ENCODE assay signal across 8 cellular contexts in genomic region chr10:96089670-96090462, GRCh38. TPM values are rescaled to one million over a fixed set of nuclear protein-coding genes. Genes with fewer than 3 reads are reported as not detected.
A peak's percentile ranks its signal among the peaks of the same experiment; 100 is the strongest.
DNase-seq lines count a peak whose midpoint lies in the region; ATAC-seq and TF ChIP-seq lines count a peak whose summit lies in the region.

No MANE protein-coding gene starts in this region.

- ATAC-seq in GM21723 (IDR thresholded peaks at IDR 0.05; ENCODE audit: unreplicated experiment): peak; percentile 89
- ATAC-seq in activated T-cell treated with anti-CD3 and anti-CD28 coated beads, Interleukin-2, amount 50 U/mL, for 4 hours: peak; percentile 91 to 92

- TF ChIP-seq CTCF in KMS-11 (conservative IDR thresholded peaks at IDR 0.05; ENCODE audit: low read depth, low read length) (0 out of 2 replicates have a peak, but pooled peaks have one; percentile 6), esophagus squamous epithelium (IDR thresholded peaks at IDR 0.05) (no peak), neutrophil (IDR thresholded peaks at IDR 0.05) (peak; percentile 20)

- H3K36me3 ChIP-seq in KMS-11 (ENCODE audit: insufficient read depth) (no peaks in the 10 kb centered on the region), esophagus squamous epithelium (no peaks in the 10 kb centered on the region), neutrophil (no peaks in the 10 kb centered on the region)

- intact Hi-C loops in esophagus squamous epithelium (cut with DNase I): loop anchor here (5.0 kb wide), 1 partner anchor 37 kb away; no protein-coding TSS in a partner anchor

- no peak overlapping the region for H3K4me3 ChIP-seq in KMS-11 (IDR thresholded peaks at IDR 0.05; ENCODE audit: insufficient read depth, low read depth, low read length)
- H3K4me3 ChIP-seq in esophagus squamous epithelium: peak overlapping the region; percentile 53 to 85 (median 73)
- peak overlapping the region; percentile 89 to 92 for H3K4me3 ChIP-seq in neutrophil (ENCODE audit: low read depth in 1 of 2, low read length in 1 of 2)

- peak overlapping the region; percentile 94 for H3K4me3 Mint-ChIP-seq in activated T-cell treated with anti-CD3 and anti-CD28 coated beads, Interleukin-2, amount 50 U/mL, for 4 hours

- peak; percentile 84 for DNase-seq in DMS79 (lab: John Stamatoyannopoulos, UW)
- peak; percentile 90 for DNase-seq in activated T-cell treated with anti-CD3 and anti-CD28 coated beads, Interleukin-2, amount 50 U/mL, for 4 hours
- peak; percentile 85 for DNase-seq in esophagus squamous epithelium (lab: John Stamatoyannopoulos, UW)
- DNase-seq in superior temporal gyrus (ENCODE audit: extremely low spot score): peak; percentile 94

- peak overlapping the region; percentile 98 for H3K4me2 ChIP-seq in KMS-11

- TF ChIP-seq POLR2A in esophagus squamous epithelium (IDR thresholded peaks at IDR 0.05): peak in 2 of 4 donors; percentile 24 to 28

- H3K4me1 ChIP-seq in KMS-11 (ENCODE audit: low read depth, poor library complexity, severe bottlenecking) (peaks cover 15% of the 10 kb centered on the region), esophagus squamous epithelium (peaks cover 0 to 12% (median 0%) of the 10 kb centered on the region in 3 donors), neutrophil (ENCODE audit: control insufficient read depth in 1 of 2, insufficient read depth in 1 of 2, low read depth in 1 of 2, low read length in 1 of 2) (peaks cover 4 to 11% of the 10 kb centered on the region in 2 experiments)

- H2AFZ ChIP-seq in KMS-11 (ENCODE audit: low read depth): peak overlapping the region; percentile 93

- 0% methylated on average over 3 to 10 of the region's 47 CpGs for WGBS in esophagus squamous epithelium, 2 donors

- peak overlapping the region; percentile 94 for H3K9ac ChIP-seq in KMS-11

- no peaks in the 10 kb centered on the region for H3K79me2 ChIP-seq in KMS-11 (ENCODE audit: insufficient read depth, low read depth)

- peak overlapping the region; percentile 96 for H3K27ac ChIP-seq in KMS-11
- H3K27ac ChIP-seq in esophagus squamous epithelium: peak overlapping the region; percentile 85 to 95 (median 93)
- peak overlapping the region; percentile 96 for H3K27ac ChIP-seq in neutrophil

- peaks cover 27% of the 10 kb centered on the region for H3K27me3 Mint-ChIP-seq in activated T-cell treated with anti-CD3 and anti-CD28 coated beads, Interleukin-2, amount 50 U/mL, for 4 hours (ENCODE audit: low read depth)

- H3K27me3 ChIP-seq in KMS-11 (ENCODE audit: insufficient read depth, low read depth) (no peaks in the 10 kb centered on the region), esophagus squamous epithelium (peaks cover 0 to 37% (median 5%) of the 10 kb centered on the region in 4 donors), neutrophil (peaks cover 38% of the 10 kb centered on the region)

- H4K20me1 ChIP-seq in KMS-11 (ENCODE audit: insufficient read depth): no peaks in the 10 kb centered on the region

- H3K9me3 ChIP-seq in esophagus squamous epithelium (peaks cover 0 to 5% (median 4%) of the 10 kb centered on the region in 3 donors), neutrophil (no peaks in the 10 kb centered on the region)

- H3K36me3 Mint-ChIP-seq in activated T-cell treated with anti-CD3 and anti-CD28 coated beads, Interleukin-2, amount 50 U/mL, for 4 hours (ENCODE audit: insufficient read depth): peaks cover 2% of the 10 kb centered on the region

- peaks cover 9% of the 10 kb centered on the region for H3K4me1 Mint-ChIP-seq in activated T-cell treated with anti-CD3 and anti-CD28 coated beads, Interleukin-2, amount 50 U/mL, for 4 hours (ENCODE audit: low read depth)

- H3K9me3 Mint-ChIP-seq in activated T-cell treated with anti-CD3 and anti-CD28 coated beads, Interleukin-2, amount 50 U/mL, for 4 hours: peaks cover 3% of the 10 kb centered on the region

TF ChIP-seq in PFSK-1, 5 proteins besides CTCF, POLR2A, EP300 and RAD21:
- TF ChIP-seq POLR2AphosphoS5 (IDR thresholded peaks at IDR 0.05; ENCODE audit: low read depth, low read length) (peak; percentile 86), FOXP2 (optimal IDR thresholded peaks at IDR 0.05; ENCODE audit: borderline replicate concordance, extremely low read depth, extremely low read length, insufficient read depth) (peak; percentile 66), SIN3A (IDR thresholded peaks at IDR 0.05; ENCODE audit: borderline replicate concordance, insufficient read depth, low read length) (no peak), REST (IDR thresholded peaks at IDR 0.05; ENCODE audit: insufficient read depth in 1 of 2, low read depth in 2 of 2, low read length in 2 of 2) (0 out of 4 replicates have a peak, but pooled peaks of 1 of the 2 experiments have one; percentile 48), TAF1 (IDR thresholded peaks at IDR 0.05; ENCODE audit: borderline replicate concordance, insufficient read depth, low read length) (peak; percentile 80)

RNA-seq across cellular contexts. Expression of gene ZNF518A, which starts 40.2 kb away (rescaled TPM):
- polyA plus RNA-seq in PFSK-1 (2012; ENCODE audit: insufficient read length, low read depth): 1.0 TPM
- total RNA-seq in activated T-cell treated with anti-CD3 and anti-CD28 coated beads, Interleukin-2, amount 50 U/mL, for 4 hours: 10 to 100 TPM in 2 of 3 donors, 1 to 10 TPM in 1; 8.4 to 11.8 (median 10.6) TPM
- 10 to 100 TPM in 2 of 4 donors, 1 to 10 TPM in 2; 8.3 to 16.4 (median 12.1) TPM for total RNA-seq in esophagus squamous epithelium

RNA-seq across cellular contexts. Expression of gene CCNJ, which starts 46.5 kb away (rescaled TPM):
- 5.2 TPM for polyA plus RNA-seq in PFSK-1 (2012; ENCODE audit: insufficient read length, low read depth)
- 1 to 10 TPM; 8.9 to 9.6 (median 9.1) TPM for total RNA-seq in activated T-cell treated with anti-CD3 and anti-CD28 coated beads, Interleukin-2, amount 50 U/mL, for 4 hours
- total RNA-seq in esophagus squamous epithelium: 1 to 10 TPM; 1.5 to 4.2 (median 2.8) TPM

Comparison
In these comparisons a context has a peak if more than half of its experiments do, and no peak if none do; other contexts are left out.
1. CTCF ChIP-seq: peak in KMS-11 (single experiment) and neutrophil (single experiment); none in esophagus squamous epithelium (0 of 6).
2. Peak in every context shown above with its lines, with median percentiles within 50 percentile points of each other: DNase-seq and H3K27ac ChIP-seq.